20 cellular contexts compared by ENCODE assay signal in the genomic region with DNA sequence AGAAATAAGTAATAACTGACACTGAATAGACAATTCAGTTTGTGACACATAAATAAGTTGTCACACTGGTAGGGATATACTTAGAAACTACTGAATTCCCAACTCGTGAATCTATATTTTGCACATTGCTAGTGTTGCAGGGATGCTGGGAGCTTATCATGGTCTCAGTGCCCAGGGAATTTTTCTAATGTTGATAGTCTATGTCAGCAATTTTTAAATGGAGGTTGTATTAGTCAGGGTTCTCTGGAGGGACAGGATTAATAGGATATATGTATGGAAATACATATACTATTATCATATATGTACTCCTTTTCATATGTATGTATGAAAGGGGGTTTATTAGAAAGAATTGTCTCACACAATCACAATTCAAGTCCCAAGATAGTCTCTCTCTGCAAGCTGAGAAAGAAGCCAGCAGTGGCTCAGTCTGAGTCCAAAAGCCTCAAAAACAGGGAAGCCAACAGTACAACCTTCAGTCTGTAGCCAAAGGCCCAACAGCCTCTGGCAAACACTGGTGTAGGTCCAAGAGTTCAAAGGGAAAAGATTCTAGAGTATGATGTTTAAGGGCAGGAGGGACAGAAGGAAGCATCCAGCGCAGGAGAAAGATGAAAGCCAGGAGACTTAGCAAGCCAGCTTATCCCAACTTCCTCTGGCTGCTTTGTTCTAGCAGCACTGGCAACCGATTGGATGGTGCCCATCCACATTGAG.
"Had no signal": no experiment of that assay in that cellular context is flagged by ENCODE, and none has a peak within 500 bp of the region (broad histone marks: within the 10 kb centered on the region; RNA-seq: fewer than 3 reads in every experiment).

No MANE protein-coding gene starts in this region.

- H3K27me3 ChIP-seq: body of pancreas, tibial artery had no signal

- H3K27ac ChIP-seq: body of pancreas had no signal

- ATAC-seq: activated CD4-positive, CD25-positive, alpha-beta regulatory T cell treated with anti-CD3 and anti-CD28 coated beads, Interleukin-2, amount 50 U/mL, for 24 hours; body of pancreas; effector memory CD8-positive, alpha-beta T cell; T-cell had no signal

- FAIRE-seq: keratinocyte, urothelium cell line had no signal

- H3K4me1 ChIP-seq: body of pancreas had no signal

- H3K9me3 ChIP-seq: body of pancreas, tibial artery had no signal

- H3K4me3 ChIP-seq: body of pancreas, tibial artery had no signal

- DNase-seq: activated CD4-positive, alpha-beta T cell treated with anti-CD3 and anti-CD28 coated beads, Interleukin-2, amount 50 U/mL, for 1 hour; activated CD8-positive, alpha-beta memory T cell treated with anti-CD3 and anti-CD28 coated beads for 24 hours; activated gamma-delta T cell treated with Interleukin-2 at 50 U/mL for 16 hours; activated naive CD8-positive, alpha-beta T cell treated with anti-CD3 and anti-CD28 coated beads, Interleukin-2, amount 10 ng/mL, durations not matched to agents 7 days and 5 days; amygdala; body of pancreas; dermis blood vessel endothelial cell; effector memory CD8-positive, alpha-beta T cell; foreskin fibroblast; midbrain; stimulated activated CD4-positive, alpha-beta T cell treated with anti-CD3 and anti-CD28 coated beads, Interleukin-12 subunit alpha, Interleukin-12 subunit beta, amount 100 ng/mL, for 4 hours; stimulated activated CD4-positive, alpha-beta T cell treated with anti-CD3 and anti-CD28 coated beads, Interleukin-1b, Interleukin-23, amount 100 ng/mL, for 48 hours; stimulated activated CD8-positive, alpha-beta memory T cell treated with anti-CD3 and anti-CD28 coated beads, Interleukin-4, amount 100 ng/mL, for 48 hours; stimulated activated naive CD4-positive, alpha-beta T cell; T-cell; T1000; tibial artery had no signal

- H3K36me3 ChIP-seq: tibial artery had no signal
